31 cellular contexts compared by ENCODE assay signal in the genomic region with DNA sequence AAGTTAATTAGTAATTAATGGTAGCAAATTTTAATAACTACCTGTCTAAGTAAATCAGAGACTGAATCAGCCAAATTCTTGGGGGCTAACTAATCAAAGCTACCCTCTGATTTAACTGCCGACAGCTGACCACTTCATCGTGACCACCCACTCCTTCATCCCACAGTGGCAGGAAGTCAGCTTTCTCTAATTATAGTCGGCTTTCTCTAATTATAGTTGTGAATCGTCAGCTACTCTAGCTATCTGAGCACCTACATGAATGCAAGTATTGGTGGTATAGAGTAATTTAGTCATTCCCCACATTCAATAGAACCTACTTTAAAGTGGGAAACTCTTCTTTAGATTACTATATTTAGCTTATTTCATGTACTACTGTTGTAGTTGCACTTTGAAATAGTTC.
DNase-seq lines count a peak whose midpoint lies in the region; ATAC-seq and TF ChIP-seq lines count a peak whose summit lies in the region.
"Had no signal": no experiment of that assay in that cellular context is flagged by ENCODE, and none has a peak within 500 bp of the region (broad histone marks: within the 10 kb centered on the region; RNA-seq: fewer than 3 reads in every experiment).

No MANE protein-coding gene starts in this region.

- H3K27me3 ChIP-seq in BLaER1 (no peaks in the 10 kb centered on the region), GM23338 (ENCODE audit: insufficient read depth) (no peaks in the 10 kb centered on the region)
- H3K27me3 ChIP-seq: gastroesophageal sphincter had no signal

- no peaks in the 10 kb centered on the region for H3K9me3 ChIP-seq in BLaER1
- H3K9me3 ChIP-seq: A549, gastroesophageal sphincter, prostate gland had no signal

- no peaks in the 10 kb centered on the region; the same call in 1 of the 2 replicates for H3K36me3 ChIP-seq in BLaER1
- no peaks in the 10 kb centered on the region for H3K36me3 ChIP-seq in GM23338 (ENCODE audit: insufficient read depth)
- H3K36me3 ChIP-seq: gastroesophageal sphincter, prostate gland had no signal

- no peaks in the 10 kb centered on the region for H3K79me2 ChIP-seq in GM23338 (replicated peaks; ENCODE audit: insufficient read depth)

- peak overlapping the region; percentile 36; the same call in 1 of the 2 replicates for H3K4me2 ChIP-seq in BLaER1
- H3K4me2 ChIP-seq in GM23338 = no peak overlapping the region
- H3K4me2 ChIP-seq: A549 had no signal

- H3F3A ChIP-seq in GM23338 (replicated peaks; ENCODE audit: low read depth) = no peaks in the 10 kb centered on the region

- H3K4me1 ChIP-seq in BLaER1 (peaks cover 5% of the 10 kb centered on the region; the same call in 1 of the 2 replicates), GM23338 (ENCODE audit: insufficient read depth) (no peaks in the 10 kb centered on the region)
- H3K4me1 ChIP-seq: A549, gastroesophageal sphincter, prostate gland had no signal

- no peak for DNase-seq in 8988T
- DNase-seq in T-helper 9 cell = no peak
- DNase-seq in SKM-1 (lab: John Stamatoyannopoulos, UW; ENCODE audit: unreplicated experiment) = no peak
- no peak for DNase-seq in GM23338 (ENCODE audit: low spot score)
- DNase-seq: activated CD4-positive, alpha-beta T cell treated with anti-CD3 and anti-CD28 coated beads, Interleukin-2, amount 10 ng/mL, durations not matched to agents 24 days and 14 days; activated naive CD4-positive, alpha-beta T cell treated with Interleukin-2 at 50 U/mL for 16 hours; activated T-cell treated with anti-CD3 and anti-CD28 coated beads, Interleukin-2, amount 50 U/mL, for 48 hours; CD8-positive, alpha-beta memory T cell; DMS 273 treated with DMSO at 0.1 percent for 48 hours; hypothalamus; KBM-7; NCI-H1436; NCI-H510A treated with DMSO at 0.1 percent for 48 hours; SHP77 treated with DMSO at 0.1 percent for 48 hours; stimulated activated CD4-positive, alpha-beta T cell treated with anti-CD3 and anti-CD28 coated beads, Interleukin-4, amount 100 ng/mL, for 24 hours; substantia nigra; T1000 had no signal

- H3K4me1 Mint-ChIP-seq in GM23338 = peaks cover 6% of the 10 kb centered on the region
- H3K4me1 Mint-ChIP-seq: stimulated activated memory B cell treated with anti-CD40 and anti-IgM and Interleukin-4, amounts not matched to agents 10 μg/mL and 1 μg/mL and 100 μg/mL, for 72 hours had no signal

- H3K4me3 ChIP-seq in BLaER1 (no peak overlapping the region), GM23338 (no peak overlapping the region)
- H3K4me3 ChIP-seq: A549, gastroesophageal sphincter, prostate gland had no signal

- H3K27ac Mint-ChIP-seq in GM23338 = no peak overlapping the region
- H3K27ac Mint-ChIP-seq: activated CD4-positive, alpha-beta T cell treated with anti-CD3 and anti-CD28 coated beads, Interleukin-2, amount 10 ng/mL, durations not matched to agents 24 days and 14 days; B cell; memory B cell; stimulated activated memory B cell treated with anti-CD40 and anti-IgM and Interleukin-4, amounts not matched to agents 10 μg/mL and 1 μg/mL and 100 μg/mL, for 72 hours; type B pancreatic cell had no signal

- no peak overlapping the region for H3K27ac ChIP-seq in BLaER1
- H3K27ac ChIP-seq in GM23338 (ENCODE audit: low read depth) = no peak overlapping the region
- H3K27ac ChIP-seq: A549, gastroesophageal sphincter, prostate gland had no signal

- H3K36me3 Mint-ChIP-seq in GM23338 (ENCODE audit: low read depth) = no peaks in the 10 kb centered on the region

- no peak overlapping the region for H3K4me3 Mint-ChIP-seq in GM23338
- H3K4me3 Mint-ChIP-seq: activated CD4-positive, alpha-beta T cell treated with anti-CD3 and anti-CD28 coated beads, Interleukin-2, amount 10 ng/mL, durations not matched to agents 24 days and 14 days; B cell; CD8-positive, alpha-beta memory T cell; memory B cell; stimulated activated memory B cell treated with anti-CD40 and anti-IgM and Interleukin-4, amounts not matched to agents 10 μg/mL and 1 μg/mL and 100 μg/mL, for 72 hours; type B pancreatic cell had no signal

- H3K9me3 Mint-ChIP-seq in GM23338 = no peaks in the 10 kb centered on the region; the same call in 2 of the 3 replicates
- H3K9me3 Mint-ChIP-seq: activated CD4-positive, alpha-beta T cell treated with anti-CD3 and anti-CD28 coated beads, Interleukin-2, amount 10 ng/mL, durations not matched to agents 24 days and 14 days; CD8-positive, alpha-beta memory T cell; stimulated activated memory B cell treated with anti-CD40 and anti-IgM and Interleukin-4, amounts not matched to agents 10 μg/mL and 1 μg/mL and 100 μg/mL, for 72 hours; type B pancreatic cell had no signal

- no peaks in the 10 kb centered on the region for H3K9me2 ChIP-seq in GM23338 (ENCODE audit: insufficient read depth)

- no peaks in the 10 kb centered on the region for H3K27me3 Mint-ChIP-seq in GM23338 (ENCODE audit: insufficient read depth, low read depth, poor library complexity)
- H3K27me3 Mint-ChIP-seq: activated CD4-positive, alpha-beta T cell treated with anti-CD3 and anti-CD28 coated beads, Interleukin-2, amount 10 ng/mL, durations not matched to agents 24 days and 14 days; B cell; CD8-positive, alpha-beta memory T cell; memory B cell; stimulated activated memory B cell treated with anti-CD40 and anti-IgM and Interleukin-4, amounts not matched to agents 10 μg/mL and 1 μg/mL and 100 μg/mL, for 72 hours had no signal

- H4K20me1 ChIP-seq in BLaER1 (no peaks in the 10 kb centered on the region), GM23338 (replicated peaks; ENCODE audit: insufficient read depth) (no peaks in the 10 kb centered on the region; the same call in 1 of the 2 replicates)

- TF ChIP-seq CTCF in GM23338 (conservative IDR thresholded peaks at IDR 0.05; ENCODE audit: low read depth in 2 of 2) = no peak

- no peak overlapping the region for H2AFZ ChIP-seq in GM23338

- ATAC-seq in GM18868 (IDR thresholded peaks at IDR 0.05; ENCODE audit: unreplicated experiment) = peak; percentile 62
- peak; percentile 50 for ATAC-seq in HG02798 (IDR thresholded peaks at IDR 0.05; ENCODE audit: poor library complexity, unreplicated experiment)
- peak; percentile 64 for ATAC-seq in HG03520 (IDR thresholded peaks at IDR 0.05; ENCODE audit: unreplicated experiment)
- ATAC-seq in GM23338 = no peak
- ATAC-seq: A549; gastroesophageal sphincter; HCT116; left lobe of liver; sciatic nerve; stimulated activated memory B cell treated with anti-CD40 and anti-IgM and Interleukin-4, amounts not matched to agents 10 μg/mL and 1 μg/mL and 100 μg/mL, for 72 hours had no signal

- no peak overlapping the region for H3K9ac ChIP-seq in BLaER1

TF ChIP-seq in GM23338, 12 proteins besides CTCF, POLR2A, EP300 and RAD21 (continues in another document):
- no peak for TF ChIP-seq JUNB (IDR thresholded peaks at IDR 0.05; ENCODE audit: unreplicated experiment)
- TF ChIP-seq, protein P1, sequence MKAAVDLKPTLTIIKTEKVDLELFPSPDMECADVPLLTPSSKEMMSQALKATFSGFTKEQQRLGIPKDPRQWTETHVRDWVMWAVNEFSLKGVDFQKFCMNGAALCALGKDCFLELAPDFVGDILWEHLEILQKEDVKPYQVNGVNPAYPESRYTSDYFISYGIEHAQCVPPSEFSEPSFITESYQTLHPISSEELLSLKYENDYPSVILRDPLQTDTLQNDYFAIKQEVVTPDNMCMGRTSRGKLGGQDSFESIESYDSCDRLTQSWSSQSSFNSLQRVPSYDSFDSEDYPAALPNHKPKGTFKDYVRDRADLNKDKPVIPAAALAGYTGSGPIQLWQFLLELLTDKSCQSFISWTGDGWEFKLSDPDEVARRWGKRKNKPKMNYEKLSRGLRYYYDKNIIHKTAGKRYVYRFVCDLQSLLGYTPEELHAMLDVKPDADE (IDR thresholded peaks at IDR 0.05) = no peak
- no peak for TF ChIP-seq NANOG (IDR thresholded peaks at IDR 0.05; ENCODE audit: borderline replicate concordance)
- TF ChIP-seq EZH2phosphoT487 (IDR thresholded peaks at IDR 0.05; ENCODE audit: unreplicated experiment) = no peak
